29 cellular contexts compared by ENCODE assay signal in genomic region chr11:103061656-103062055, GRCh38.
"Had no signal": no experiment of that assay in that cellular context is flagged by ENCODE, and none has a peak within 500 bp of the region (broad histone marks: within the 10 kb centered on the region; RNA-seq: fewer than 3 reads in every experiment).

No MANE protein-coding gene starts in this region.

- H3K4me1 ChIP-seq: prostate gland, suprapubic skin, testis, tibial artery, transverse colon, upper lobe of right lung, uterus had no signal

- H3K36me3 ChIP-seq: prostate gland, uterus had no signal

- H3K27ac ChIP-seq: neutrophil, pancreas, prostate gland, skin epidermis, spleen, suprapubic skin, testis, tibial artery, transverse colon, upper lobe of right lung, uterus had no signal

- H3K27me3 ChIP-seq: neutrophil, pancreas, spleen, suprapubic skin, testis, tibial artery, transverse colon, upper lobe of right lung, uterus had no signal

- FAIRE-seq: pancreas had no signal

- ATAC-seq: naive thymus-derived CD8-positive, alpha-beta T cell; natural killer cell treated with Interleukin-12 subunit alpha and Interleukin-12 subunit beta and Interleukin-15 and Interleukin-18, amount 100 ng/mL, for 72 hours; pancreas; right cardiac atrium; sciatic nerve; stimulated activated memory B cell treated with anti-CD40 and anti-IgM and Interleukin-4, amounts not matched to agents 10 μg/mL and 1 μg/mL and 100 μg/mL, for 72 hours; stimulated activated naive CD8-positive, alpha-beta T cell treated with anti-CD3 and anti-CD28 coated beads, Interleukin-15, amount 100 ng/mL, for 72 hours; stimulated activated naive CD8-positive, alpha-beta T cell treated with anti-CD3 and anti-CD28 coated beads, Interleukin-15, Interleukin-2, amounts not matched to agents 100 U/mL and 50 U/mL, for 24 hours; upper lobe of right lung had no signal

- DNase-seq: naive thymus-derived CD8-positive, alpha-beta T cell; nephron progenitor cell; nucleus accumbens; pancreas; retina; right cardiac atrium; spleen; stimulated activated CD4-positive, alpha-beta T cell treated with anti-CD3 and anti-CD28 coated beads, Interleukin-12 subunit alpha, Interleukin-12 subunit beta, amount 100 ng/mL, for 4 hours; stimulated activated CD4-positive, alpha-beta T cell treated with anti-CD3 and anti-CD28 coated beads, Interleukin-1b, Interleukin-23, amount 100 ng/mL, for 48 hours; stimulated activated CD4-positive, alpha-beta T cell treated with anti-CD3 and anti-CD28 coated beads, Interleukin-4, amount 100 ng/mL, for 1 hour; stimulated activated CD4-positive, alpha-beta T cell treated with anti-CD3 and anti-CD28 coated beads, Interleukin-4, amount 100 ng/mL, for 4 hours; stimulated activated CD8-positive, alpha-beta memory T cell treated with anti-CD3 and anti-CD28 coated beads, Interleukin-4, amount 100 ng/mL, for 48 hours; stimulated activated naive CD4-positive, alpha-beta T cell; stimulated activated naive CD8-positive, alpha-beta T cell treated with anti-CD3 and anti-CD28 coated beads, Interleukin-15, amount 100 ng/mL, for 72 hours; stimulated activated naive CD8-positive, alpha-beta T cell treated with anti-CD3 and anti-CD28 coated beads, Interleukin-15, Interleukin-2, amounts not matched to agents 100 U/mL and 50 U/mL, for 24 hours; substantia nigra; testis; tibial artery; transverse colon; upper lobe of right lung; uterus had no signal

- H3K4me2 ChIP-seq: smooth muscle cell had no signal

- H3K4me3 ChIP-seq: pancreas, prostate gland, skin epidermis, smooth muscle cell, spleen, suprapubic skin, testis, tibial artery, transverse colon, upper lobe of right lung, uterus had no signal

- H3K9me3 ChIP-seq: neutrophil, pancreas, prostate gland, spleen, suprapubic skin, testis, tibial artery, transverse colon, upper lobe of right lung, uterus had no signal
